In genomic region chr7:6729492-6730342, GRCh38 we compare ENCODE assay signal across 8 cellular contexts. TPM values are rescaled to one million over a fixed set of nuclear protein-coding genes. Genes with fewer than 3 reads are reported as not detected.
DNase-seq lines count a peak whose midpoint lies in the region; ATAC-seq and TF ChIP-seq lines count a peak whose summit lies in the region.

No MANE protein-coding gene starts in this region.

- TF ChIP-seq CTCF in GM23338 (conservative IDR thresholded peaks at IDR 0.05; ENCODE audit: low read depth in 2 of 2) = no peak
- TF ChIP-seq CTCF in RWPE2 (IDR thresholded peaks at IDR 0.05; ENCODE audit: poor library complexity, severe bottlenecking) = no peak
- no peak for TF ChIP-seq CTCF in fibroblast of villous mesenchyme (IDR thresholded peaks at IDR 0.05; ENCODE audit: insufficient read depth, low read depth, low read length)
- no peak for TF ChIP-seq CTCF in neural cell (IDR thresholded peaks at IDR 0.05; ENCODE audit: poor library complexity, severe bottlenecking)

- H3F3A ChIP-seq in GM23338 (replicated peaks; ENCODE audit: low read depth) (no peaks in the 10 kb centered on the region), neural cell (ENCODE audit: insufficient read depth, low read length, poor library complexity, severe bottlenecking) (no peaks in the 10 kb centered on the region)

- H3K27me3 ChIP-seq in GM23338 (ENCODE audit: insufficient read depth) (no peaks in the 10 kb centered on the region), RWPE2 (ENCODE audit: insufficient read depth, poor library complexity, severe bottlenecking) (no peaks in the 10 kb centered on the region), neural cell (ENCODE audit: insufficient read depth, low read depth, low read length) (no peaks in the 10 kb centered on the region)

- peaks cover 5% of the 10 kb centered on the region; the same call in 1 of the 2 replicates for H3K4me1 ChIP-seq in GM23338 (ENCODE audit: insufficient read depth)
- H3K4me1 ChIP-seq in RWPE2 (ENCODE audit: insufficient read depth, poor library complexity, severe bottlenecking) = no peaks in the 10 kb centered on the region

- peak; percentile 92 for DNase-seq in EH (ENCODE audit: low read depth)
- peak; percentile 99 for DNase-seq in GM23338 (ENCODE audit: low spot score)
- DNase-seq in Kasumi-1 (lab: John Stamatoyannopoulos, UW) = peak; percentile 67
- peak; percentile 89 for DNase-seq in RWPE2 (ENCODE audit: low spot score)
- peak; percentile 94 for DNase-seq in activated effector memory CD4-positive, alpha-beta T cell treated with anti-CD3 and anti-CD28 coated beads, Interleukin-2, amount 50 U/mL, for 16 hours
- DNase-seq in fibroblast of villous mesenchyme (ENCODE audit: low read depth) = peak; percentile 94
- peak; percentile 78 to 89 for DNase-seq in stimulated activated naive CD8-positive, alpha-beta T cell treated with anti-CD3 and anti-CD28 coated beads, Interleukin-15, amount 100 ng/mL, for 72 hours

- H3K4me2 ChIP-seq in GM23338 = peak overlapping the region; percentile 85
- H3K4me2 ChIP-seq in neural cell (ENCODE audit: low read length) = peak overlapping the region; percentile 76

- H3K9me3 Mint-ChIP-seq in GM23338 = no peaks in the 10 kb centered on the region
- H3K9me3 Mint-ChIP-seq in stimulated activated naive CD8-positive, alpha-beta T cell treated with anti-CD3 and anti-CD28 coated beads, Interleukin-15, amount 100 ng/mL, for 72 hours = peaks cover 0 to 6% of the 10 kb centered on the region in 2 donors

- H3K9me3 ChIP-seq in RWPE2 (ENCODE audit: severe bottlenecking) = no peaks in the 10 kb centered on the region
- no peaks in the 10 kb centered on the region for H3K9me3 ChIP-seq in neural cell (ENCODE audit: low read length)

- H4K20me1 ChIP-seq in GM23338 (replicated peaks; ENCODE audit: insufficient read depth) (peaks cover 5% of the 10 kb centered on the region; the same call in 1 of the 2 replicates), neural cell (ENCODE audit: insufficient read depth) (no peaks in the 10 kb centered on the region)

- H3K79me2 ChIP-seq in GM23338 (replicated peaks; ENCODE audit: insufficient read depth) (peaks cover 22% of the 10 kb centered on the region), neural cell (replicated peaks; ENCODE audit: insufficient read depth, low read length) (peaks cover 5% of the 10 kb centered on the region)

- H3K9ac ChIP-seq in neural cell (ENCODE audit: low read length) = peak overlapping the region; percentile 81

- H3K4me1 Mint-ChIP-seq in GM23338 = peaks cover 2% of the 10 kb centered on the region; the same call in 2 of the 3 replicates
- H3K4me1 Mint-ChIP-seq in stimulated activated naive CD8-positive, alpha-beta T cell treated with anti-CD3 and anti-CD28 coated beads, Interleukin-15, amount 100 ng/mL, for 72 hours = peaks cover 42% of the 10 kb centered on the region

- H3K36me3 Mint-ChIP-seq in GM23338 (ENCODE audit: low read depth) = peaks cover 26% of the 10 kb centered on the region

- H2AFZ ChIP-seq in GM23338 = no peak overlapping the region
- H2AFZ ChIP-seq in neural cell (ENCODE audit: low read depth, low read length) = peak overlapping the region; percentile 67

- H3K4me3 ChIP-seq in GM23338 = peak overlapping the region; percentile 74
- peak overlapping the region; percentile 55 for H3K4me3 ChIP-seq in RWPE2 (ENCODE audit: severe bottlenecking)
- peak overlapping the region; percentile 84 for H3K4me3 ChIP-seq in fibroblast of villous mesenchyme (ENCODE audit: low read depth, low read length)
- H3K4me3 ChIP-seq in neural cell (ENCODE audit: low read length) = peak overlapping the region; percentile 81

- H3K27ac Mint-ChIP-seq in GM23338 = peak overlapping the region; percentile 94
- peak overlapping the region; percentile 90 to 93 for H3K27ac Mint-ChIP-seq in stimulated activated naive CD8-positive, alpha-beta T cell treated with anti-CD3 and anti-CD28 coated beads, Interleukin-15, amount 100 ng/mL, for 72 hours

- H3K9me2 ChIP-seq in GM23338 (ENCODE audit: insufficient read depth) (no peaks in the 10 kb centered on the region), neural cell (ENCODE audit: insufficient read depth, low read length) (no peaks in the 10 kb centered on the region)

- no peak for TF ChIP-seq RAD21 in neural cell (conservative IDR thresholded peaks at IDR 0.05)

- H3K27me3 Mint-ChIP-seq in GM23338 (ENCODE audit: insufficient read depth, low read depth, poor library complexity) = peaks cover 13% of the 10 kb centered on the region
- no peaks in the 10 kb centered on the region for H3K27me3 Mint-ChIP-seq in stimulated activated naive CD8-positive, alpha-beta T cell treated with anti-CD3 and anti-CD28 coated beads, Interleukin-15, amount 100 ng/mL, for 72 hours

- ATAC-seq in GM23338 = peak; percentile 97
- peak; percentile 97 for ATAC-seq in RWPE2 (ENCODE audit: low read depth)
- peak; percentile 99 for ATAC-seq in stimulated activated naive CD8-positive, alpha-beta T cell treated with anti-CD3 and anti-CD28 coated beads, Interleukin-15, amount 100 ng/mL, for 72 hours

- H3K36me3 ChIP-seq in GM23338 (ENCODE audit: insufficient read depth) (no peaks in the 10 kb centered on the region; the same call in 1 of the 2 replicates), RWPE2 (ENCODE audit: low read depth) (peaks cover 26% of the 10 kb centered on the region), neural cell (ENCODE audit: insufficient read depth, low read length) (no peaks in the 10 kb centered on the region)

- peak overlapping the region; percentile 93 for H3K4me3 Mint-ChIP-seq in GM23338
- peak overlapping the region; percentile 86 to 95 for H3K4me3 Mint-ChIP-seq in stimulated activated naive CD8-positive, alpha-beta T cell treated with anti-CD3 and anti-CD28 coated beads, Interleukin-15, amount 100 ng/mL, for 72 hours

- H3K27ac ChIP-seq in GM23338 (ENCODE audit: low read depth) (0 out of 2 replicates have a peak overlapping the region, but pooled peaks have one; percentile 43), RWPE2 (ENCODE audit: poor library complexity, severe bottlenecking) (peak overlapping the region; percentile 57), neural cell (ENCODE audit: low read length) (peak overlapping the region; percentile 17)

- no peak for TF ChIP-seq EP300 in neural cell (conservative IDR thresholded peaks at IDR 0.05; ENCODE audit: poor library complexity, severe bottlenecking)

TF ChIP-seq in GM23338, 12 proteins besides CTCF, POLR2A, EP300 and RAD21 (continues in another document):
- TF ChIP-seq EZH2 (IDR thresholded peaks at IDR 0.05; ENCODE audit: low read depth, unreplicated experiment) (no peak), JUNB (IDR thresholded peaks at IDR 0.05; ENCODE audit: unreplicated experiment) (peak; percentile 98), CREB1 (CRISPR knock-in tag; IDR thresholded peaks at IDR 0.05; ENCODE audit: low read depth) (peak; percentile 25; the same call in 1 of the 2 replicates)

TF ChIP-seq in neural cell, 6 proteins besides CTCF, POLR2A, EP300 and RAD21:
- no peak for TF ChIP-seq EZH2 (IDR thresholded peaks at IDR 0.05; ENCODE audit: borderline replicate concordance, insufficient read depth, low read length, poor library complexity, severe bottlenecking)
- TF ChIP-seq POLR2AphosphoS5 (IDR thresholded peaks at IDR 0.05) = peak; percentile 78
- TF ChIP-seq TAF1 (IDR thresholded peaks at IDR 0.05; ENCODE audit: low read depth) = no peak
- peak; percentile 33 for TF ChIP-seq SMC3 (conservative IDR thresholded peaks at IDR 0.05; ENCODE audit: poor library complexity)
- TF ChIP-seq REST (IDR thresholded peaks at IDR 0.05; ENCODE audit: borderline replicate concordance) = no peak

RNA-seq across cellular contexts. Expression of gene ZNF12, which starts 23.0 kb away (rescaled TPM):
- total RNA-seq in GM23338 (2014; rRNA removed; shearing (Covaris generic)) = 16.9 and 17.8 TPM in 2 replicates
- polyA plus RNA-seq in GM23338 (2016; fragmentation: Nextera tagmentation; extraction: Ambion mirVana) = 8.5 and 9.6 TPM in 2 replicates
- total RNA-seq in fibroblast of villous mesenchyme = 18.4 and 25.5 TPM in 2 replicates
- 26.0 and 27.9 TPM in 2 replicates for polyA plus RNA-seq in neural cell
- 55.5 and 61.0 TPM in 2 replicates for polyA minus RNA-seq in neural cell

RNA-seq across cellular contexts. Expression of gene RSPH10B2, which starts 24.2 kb away (rescaled TPM):
- 1.1 and 1.2 TPM in 2 replicates for total RNA-seq in GM23338 (2014; rRNA removed; shearing (Covaris generic))
- 0.29 and 0.64 TPM in 2 replicates for polyA plus RNA-seq in GM23338 (2016; fragmentation: Nextera tagmentation; extraction: Ambion mirVana)
- total RNA-seq in fibroblast of villous mesenchyme = 0.32 and 0.43 TPM in 2 replicates
- polyA plus RNA-seq in neural cell = 0.22 TPM in 1 of 2 replicates, not detected in the other
- 0.58 and 1.9 TPM in 2 replicates for polyA minus RNA-seq in neural cell

Comparison
In these comparisons a context has a peak if more than half of its experiments do, and no peak if none do; other contexts are left out.
1. Peak in every context shown above with its lines: DNase-seq, ATAC-seq, H3K4me3 ChIP-seq and H3K27ac ChIP-seq.